ENCODE assay signal across 10 cellular contexts in the genomic region with DNA sequence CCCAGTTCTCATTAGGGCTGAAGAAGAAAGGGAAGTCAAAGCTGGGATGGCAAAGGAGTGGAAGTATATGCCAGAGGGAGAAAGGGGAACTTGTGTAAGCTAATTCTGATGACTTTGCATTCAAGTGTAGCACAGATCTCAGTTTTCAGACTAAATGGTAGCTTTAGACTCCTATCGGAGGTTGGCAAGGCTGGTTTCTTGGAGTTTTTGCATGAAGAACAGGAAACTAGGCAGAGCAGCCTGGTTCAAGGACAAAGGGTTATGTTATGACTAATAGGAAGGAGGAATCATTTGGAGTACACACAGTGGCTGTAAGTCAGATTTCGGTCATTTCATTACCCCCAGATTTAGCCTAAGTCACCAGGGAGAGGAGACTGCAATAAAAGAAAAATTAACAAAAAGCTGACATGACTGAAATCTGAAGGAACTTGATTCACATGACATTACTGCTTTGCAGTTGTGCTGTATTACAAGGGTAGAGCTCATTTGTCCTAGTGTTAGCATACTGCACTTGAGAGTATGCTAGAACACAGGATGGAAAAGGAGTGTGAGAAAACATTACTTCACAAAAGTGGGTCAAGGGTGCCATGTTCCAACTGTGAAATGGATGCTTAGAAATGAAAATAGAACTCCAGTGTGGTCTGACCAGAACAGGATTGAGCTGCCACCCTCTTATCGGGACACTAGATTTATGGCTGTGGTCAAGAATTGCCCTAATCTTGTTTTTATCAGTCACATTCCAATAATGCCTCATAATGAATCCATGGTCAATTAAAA. TPM values are rescaled to one million over a fixed set of nuclear protein-coding genes. Genes with fewer than 3 reads are reported as not detected.
DNase-seq lines count a peak whose midpoint lies in the region; ATAC-seq and TF ChIP-seq lines count a peak whose summit lies in the region.
"Had no signal": no experiment of that assay in that cellular context is flagged by ENCODE, and none has a peak within 500 bp of the region (broad histone marks: within the 10 kb centered on the region; RNA-seq: fewer than 3 reads in every experiment).

No MANE protein-coding gene starts in this region.

- no peaks in the 10 kb centered on the region for H3K36me3 ChIP-seq in parathyroid adenoma (ENCODE audit: control insufficient read depth, insufficient read depth, low read length)

- no peak overlapping the region for H3K4me3 ChIP-seq in fibroblast of mammary gland (ENCODE audit: control insufficient read depth, low read depth, low read length)
- H3K4me3 ChIP-seq in parathyroid adenoma (ENCODE audit: low read depth, low read length), result no peak overlapping the region

- H3K27me3 ChIP-seq in parathyroid adenoma (ENCODE audit: control insufficient read depth, insufficient read depth, low read length), result no peaks in the 10 kb centered on the region

- H2AFZ ChIP-seq in parathyroid adenoma, result peak overlapping the region; percentile 16

- DNase-seq in COLO829 (ENCODE audit: low spot score) (peak; percentile 76), RPMI7951 (ENCODE audit: low read depth) (peak; percentile 73), fibroblast of mammary gland (ENCODE audit: low read depth) (peak; percentile 79), NCI-H146 (lab: John Stamatoyannopoulos, UW) (no peak), HUDEP-2 (lab: John Stamatoyannopoulos, UW; ENCODE audit: unreplicated experiment in 76 of 76) (no peak), NCI-H345 (lab: John Stamatoyannopoulos, UW) (no peak)
- DNase-seq: DND-41; stimulated activated CD4-positive, alpha-beta T cell treated with anti-CD3 and anti-CD28 coated beads, Interleukin-12 subunit alpha, Interleukin-12 subunit beta, amount 100 ng/mL, for 4 hours had no signal

- H3K4me2 ChIP-seq in parathyroid adenoma (ENCODE audit: low read length), result no peak overlapping the region

- no peak overlapping the region for H3K9ac ChIP-seq in parathyroid adenoma

- H3K27ac ChIP-seq in parathyroid adenoma, result peak overlapping the region; percentile 27

- peaks cover 18% of the 10 kb centered on the region for H3K4me1 ChIP-seq in parathyroid adenoma

- no peak for TF ChIP-seq POLR2A in GM18505 (IDR thresholded peaks at IDR 0.05; ENCODE audit: borderline replicate concordance, extremely low read depth, insufficient read depth, insufficient read length)

- ATAC-seq in GM18505 (IDR thresholded peaks at IDR 0.05; ENCODE audit: unreplicated experiment), result no peak

- no peaks in the 10 kb centered on the region for H3K79me2 ChIP-seq in parathyroid adenoma

- TF ChIP-seq CTCF in fibroblast of mammary gland (conservative IDR thresholded peaks at IDR 0.05; ENCODE audit: control insufficient read depth, insufficient read depth, low read depth, low read length) (no peak), parathyroid adenoma (IDR thresholded peaks at IDR 0.05) (no peak)

- no peaks in the 10 kb centered on the region for H3K9me3 ChIP-seq in parathyroid adenoma (ENCODE audit: control insufficient read depth, low read length)

RNA-seq across cellular contexts. Expression of gene ADM, which starts 23.6 kb away (rescaled TPM):
- total RNA-seq in RPMI7951 (2014; rRNA removed; shearing (Covaris generic)), result 102 and 123 TPM in 2 replicates

RNA-seq across cellular contexts. Expression of gene SBF2, which starts 34.5 kb away (rescaled TPM):
- total RNA-seq in RPMI7951 (2014; rRNA removed; shearing (Covaris generic)), result 27.8 and 33.5 TPM in 2 replicates

Comparison
In these comparisons a context has a peak if more than half of its experiments do, and no peak if none do; other contexts are left out.
1. DNase-seq: peak in COLO829 (single experiment), RPMI7951 (single experiment) and fibroblast of mammary gland (single experiment); none in NCI-H146 (single experiment), HUDEP-2 (0 of 76) and NCI-H345 (single experiment).